ENCODE assay signal across 10 cellular contexts in genomic region chr12:116164263-116164817, GRCh38.
DNase-seq lines count a peak whose midpoint lies in the region; ATAC-seq and TF ChIP-seq lines count a peak whose summit lies in the region.
"Had no signal": no experiment of that assay in that cellular context is flagged by ENCODE, and none has a peak within 500 bp of the region (broad histone marks: within the 10 kb centered on the region; RNA-seq: fewer than 3 reads in every experiment).

No MANE protein-coding gene starts in this region.

- no peak for ATAC-seq in HG02610 (IDR thresholded peaks at IDR 0.05; ENCODE audit: unreplicated experiment)

- peak overlapping the region; percentile 88 for H3K27ac Mint-ChIP-seq in osteocyte (ENCODE audit: unreplicated experiment)

- no peaks in the 10 kb centered on the region for H3K36me3 ChIP-seq in MG63
- H3K36me3 ChIP-seq: upper lobe of left lung had no signal

- no peaks in the 10 kb centered on the region for H3K36me3 Mint-ChIP-seq in osteocyte (ENCODE audit: unreplicated experiment)

- H3K27ac ChIP-seq in epithelial cell of prostate: peak overlapping the region; percentile 45
- peak overlapping the region in 7 of 59 donors; percentile 9 to 35 (median 19) for H3K27ac ChIP-seq in dorsolateral prefrontal cortex

- no peaks in the 10 kb centered on the region for H3K9me3 ChIP-seq in MG63
- H3K9me3 ChIP-seq: upper lobe of left lung had no signal

- TF ChIP-seq CTCF in osteocyte (IDR thresholded peaks at IDR 0.05) (no peak), dorsolateral prefrontal cortex (IDR thresholded peaks at IDR 0.05 in 54 of 56, conservative IDR thresholded peaks at IDR 0.05 in 2 of 56; ENCODE audit: low read depth in 1 of 56, partially characterized antibody in 56 of 56) (no peak)

- peak overlapping the region in 5 of 59 donors; percentile 7 to 14 (median 10) for H3K4me3 ChIP-seq in dorsolateral prefrontal cortex
- no peak overlapping the region for H3K4me3 ChIP-seq in MG63
- H3K4me3 ChIP-seq: upper lobe of left lung had no signal

- H3K27me3 Mint-ChIP-seq in osteocyte (ENCODE audit: unreplicated experiment): no peaks in the 10 kb centered on the region

- H3K27me3 ChIP-seq in dorsolateral prefrontal cortex (no peaks in the 10 kb centered on the region), MG63 (no peaks in the 10 kb centered on the region)
- H3K27me3 ChIP-seq: upper lobe of left lung had no signal

- DNase-seq in NCI-H1694 treated with DMSO at 0.1 percent for 48 hours (lab: John Stamatoyannopoulos, UW) (peak; percentile 30), NCI-H1694 (lab: John Stamatoyannopoulos, UW) (no peak), RPMI7951 (ENCODE audit: low read depth) (peak; percentile 76), epithelial cell of prostate (ENCODE audit: low read depth, low spot score) (no peak), osteocyte (ENCODE audit: extremely low spot score, unreplicated experiment) (no peak), dorsolateral prefrontal cortex (no peak), MG63 (no peak)
- DNase-seq: kidney, upper lobe of left lung had no signal

- H3K9me3 Mint-ChIP-seq in osteocyte (ENCODE audit: unreplicated experiment): no peaks in the 10 kb centered on the region

- intact Hi-C loops in dorsolateral prefrontal cortex (cut with DNase I): no loop called here

- peaks cover 65% of the 10 kb centered on the region for H3K4me1 Mint-ChIP-seq in osteocyte (ENCODE audit: unreplicated experiment)

- peak overlapping the region; percentile 43 for H3K4me3 Mint-ChIP-seq in osteocyte (ENCODE audit: unreplicated experiment)

Comparison
In these comparisons a context has a peak if more than half of its experiments do, and no peak if none do; other contexts are left out.
1. DNase-seq: peak in NCI-H1694 treated with DMSO at 0.1 percent for 48 hours (single experiment) and RPMI7951 (single experiment); none in NCI-H1694 (single experiment), epithelial cell of prostate (single experiment), osteocyte (single experiment), dorsolateral prefrontal cortex (0 of 10) and MG63 (single experiment).